In the genomic region with DNA sequence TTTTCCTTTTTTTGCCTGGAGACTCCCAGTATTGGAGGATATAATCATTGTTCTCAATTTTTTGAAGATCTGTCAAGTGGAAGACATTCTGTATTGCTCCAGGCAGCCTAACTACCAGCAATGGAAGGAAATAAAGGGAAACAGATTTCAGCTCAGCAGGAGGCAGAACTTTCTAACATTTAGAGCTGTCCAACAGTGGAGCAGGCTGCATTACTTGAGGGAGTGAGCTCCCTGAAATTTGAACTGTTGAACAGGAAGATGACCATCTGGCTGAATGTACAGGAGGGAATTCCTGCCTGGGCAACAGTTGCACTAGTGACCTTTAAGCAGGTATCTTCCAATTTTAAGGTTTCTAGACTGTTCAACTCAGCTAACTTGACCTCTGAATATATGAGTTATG, we compare ENCODE assay signal across 11 cellular contexts. TPM values are rescaled to one million over a fixed set of nuclear protein-coding genes. Genes with fewer than 3 reads are reported as not detected.
DNase-seq lines count a peak whose midpoint lies in the region; ATAC-seq and TF ChIP-seq lines count a peak whose summit lies in the region.
"Had no signal": no experiment of that assay in that cellular context is flagged by ENCODE, and none has a peak within 500 bp of the region (broad histone marks: within the 10 kb centered on the region; RNA-seq: fewer than 3 reads in every experiment).

No MANE protein-coding gene starts in this region.

- ATAC-seq in activated CD8-positive, alpha-beta memory T cell treated with anti-CD3 and anti-CD28 coated beads, Interleukin-2, amount 10 ng/mL, durations not matched to agents 7 days and 5 days, result no peak
- no peak for ATAC-seq in effector memory CD8-positive, alpha-beta T cell (replicated peaks)
- no peak for ATAC-seq in gastrocnemius medialis

- peak overlapping the region; percentile 97 for H3K4me3 Mint-ChIP-seq in activated CD8-positive, alpha-beta memory T cell treated with anti-CD3 and anti-CD28 coated beads, Interleukin-2, amount 10 ng/mL, durations not matched to agents 7 days and 5 days
- peak overlapping the region; percentile 91 to 98 for H3K4me3 Mint-ChIP-seq in effector memory CD8-positive, alpha-beta T cell

- H3K4me3 ChIP-seq in PC-9, result peak overlapping the region; percentile 78; the same call in 1 of the 2 replicates
- no peak overlapping the region for H3K4me3 ChIP-seq in gastrocnemius medialis
- H3K4me3 ChIP-seq in lower leg skin (ENCODE audit: low read depth, poor library complexity, severe bottlenecking), result no peak overlapping the region

- peak overlapping the region; percentile 95 for H3K27ac Mint-ChIP-seq in activated CD8-positive, alpha-beta memory T cell treated with anti-CD3 and anti-CD28 coated beads, Interleukin-2, amount 10 ng/mL, durations not matched to agents 7 days and 5 days
- H3K27ac Mint-ChIP-seq in effector memory CD8-positive, alpha-beta T cell, result peak overlapping the region; percentile 74 to 96

- TF ChIP-seq POLR2A in gastrocnemius medialis (IDR thresholded peaks at IDR 0.05) (no peak), lower leg skin (IDR thresholded peaks at IDR 0.05) (no peak)

- H3K27ac ChIP-seq in PC-9, result peak overlapping the region; percentile 83
- peak overlapping the region; percentile 84 to 97 (median 94) for H3K27ac ChIP-seq in gastrocnemius medialis

- H3K9me3 Mint-ChIP-seq in activated CD8-positive, alpha-beta memory T cell treated with anti-CD3 and anti-CD28 coated beads, Interleukin-2, amount 10 ng/mL, durations not matched to agents 7 days and 5 days (ENCODE audit: low read depth), result no peaks in the 10 kb centered on the region
- H3K9me3 Mint-ChIP-seq in effector memory CD8-positive, alpha-beta T cell, result no peaks in the 10 kb centered on the region

- intact Hi-C loops in PC-9 (cut with micrococcal nuclease; ENCODE audit: unreplicated experiment) (no loop called here), gastrocnemius medialis (cut with DNase I; ENCODE audit: low total_unique reads) (loop anchor here (5.0 kb wide), 1 partner anchor 318 kb away; the partner anchor contains the start of gene GOLGA1), lower leg skin (cut with DNase I; ENCODE audit: low total_unique reads) (no loop called here)

- H2AFZ ChIP-seq in PC-9, result peak overlapping the region; percentile 98

- H3K27me3 ChIP-seq in PC-9 (ENCODE audit: insufficient read depth, low read depth), result no peaks in the 10 kb centered on the region
- H3K27me3 ChIP-seq in gastrocnemius medialis, result no peaks in the 10 kb centered on the region
- H3K27me3 ChIP-seq: ascending aorta, vagina had no signal

- H3F3A ChIP-seq in PC-9 (ENCODE audit: insufficient read depth, low read depth), result peaks cover 18% of the 10 kb centered on the region; the same call in 1 of the 2 replicates

- DNase-seq in activated CD8-positive, alpha-beta memory T cell treated with anti-CD3 and anti-CD28 coated beads, Interleukin-2, amount 10 ng/mL, durations not matched to agents 7 days and 5 days, result no peak
- DNase-seq in activated CD8-positive, alpha-beta memory T cell treated with anti-CD3 and anti-CD28 coated beads, Interleukin-2, amount 50 U/mL, for 4 hours, result no peak
- DNase-seq in PC-9 (peak in 1 of 2 experiments; percentile 44), gastrocnemius medialis (no peak), lower leg skin (ENCODE audit: low spot score in 2 of 2) (no peak), NCI-H1930 (lab: John Stamatoyannopoulos, UW) (no peak), NCI-H510A (lab: John Stamatoyannopoulos, UW) (no peak)
- no peak for DNase-seq in effector memory CD8-positive, alpha-beta T cell
- DNase-seq: NCI-H187 had no signal

- peak overlapping the region; percentile 89 for H3K4me2 ChIP-seq in PC-9

- H3K9me2 ChIP-seq in PC-9 (ENCODE audit: insufficient read depth), result no peaks in the 10 kb centered on the region

- H3K36me3 ChIP-seq in PC-9 (ENCODE audit: low read depth) (peaks cover 5% of the 10 kb centered on the region; the same call in 1 of the 2 replicates), gastrocnemius medialis (no peaks in the 10 kb centered on the region)

- peaks cover 10% of the 10 kb centered on the region for H3K36me3 Mint-ChIP-seq in activated CD8-positive, alpha-beta memory T cell treated with anti-CD3 and anti-CD28 coated beads, Interleukin-2, amount 10 ng/mL, durations not matched to agents 7 days and 5 days
- H3K36me3 Mint-ChIP-seq in effector memory CD8-positive, alpha-beta T cell (ENCODE audit: insufficient read depth), result peaks cover 25% of the 10 kb centered on the region

- TF ChIP-seq CTCF in PC-9 (conservative IDR thresholded peaks at IDR 0.05) (no peak), gastrocnemius medialis (IDR thresholded peaks at IDR 0.05 in 4 of 5, conservative IDR thresholded peaks at IDR 0.05 in 1 of 5) (no peak), lower leg skin (IDR thresholded peaks at IDR 0.05) (no peak)

- H3K79me2 ChIP-seq in PC-9 (ENCODE audit: low read depth), result peaks cover 38% of the 10 kb centered on the region

- CTCF ChIA-PET in activated CD8-positive, alpha-beta memory T cell treated with anti-CD3 and anti-CD28 coated beads, Interleukin-2, amount 10 ng/mL, durations not matched to agents 7 days and 5 days (lab: Charles Lee), result interaction anchor here (1.2 to 4.6 kb wide), 3 partner anchors 11 to 274 kb away, joined by 3 to 29 read pairs (median 4); partner anchors contain the start of gene HSPA5
- CTCF ChIA-PET in PC-9 (lab: Charles Lee), result interaction anchor here (0.7 kb wide), 1 partner anchor 407 kb away, joined by 4 read pairs; the partner anchor contains the start of gene WDR38

- H3K9me3 ChIP-seq in PC-9 (ENCODE audit: insufficient read depth, low read depth), result no peaks in the 10 kb centered on the region
- no peaks in the 10 kb centered on the region for H3K9me3 ChIP-seq in gastrocnemius medialis
- H3K9me3 ChIP-seq: ascending aorta, vagina had no signal

- no TSS peak for BruUV-seq in PC-9 (replicated peaks; lab: Mats Ljungman, UMichigan)

- POLR2A ChIA-PET in PC-9 (lab: Charles Lee; ENCODE audit: unreplicated experiment), result interaction anchor here (0.6 to 1.1 kb wide), 3 partner anchors 12 to 398 kb away, joined by 3 to 26 read pairs (median 11); partner anchors contain the start of gene HSPA5

- peaks cover 36% of the 10 kb centered on the region for H3K4me1 Mint-ChIP-seq in activated CD8-positive, alpha-beta memory T cell treated with anti-CD3 and anti-CD28 coated beads, Interleukin-2, amount 10 ng/mL, durations not matched to agents 7 days and 5 days
- peaks cover 29 to 32% of the 10 kb centered on the region in 2 donors for H3K4me1 Mint-ChIP-seq in effector memory CD8-positive, alpha-beta T cell (ENCODE audit: low read depth in 2 of 2)

- in situ Hi-C loops in gastrocnemius medialis (cut with MboI; ENCODE audit: low sequenced_read_pairs in 4 of 4), result no loop called here

- no peaks in the 10 kb centered on the region for H3K27me3 Mint-ChIP-seq in activated CD8-positive, alpha-beta memory T cell treated with anti-CD3 and anti-CD28 coated beads, Interleukin-2, amount 10 ng/mL, durations not matched to agents 7 days and 5 days
- peaks cover 0 to 6% of the 10 kb centered on the region in 2 donors for H3K27me3 Mint-ChIP-seq in effector memory CD8-positive, alpha-beta T cell

- peaks cover 24% of the 10 kb centered on the region for H3K4me1 ChIP-seq in PC-9 (replicated peaks; ENCODE audit: insufficient read depth)
- peaks cover 27% of the 10 kb centered on the region in 2 donors for H3K4me1 ChIP-seq in gastrocnemius medialis

- H4K20me1 ChIP-seq in PC-9 (ENCODE audit: insufficient read depth), result peaks cover 9% of the 10 kb centered on the region; the same call in 1 of the 2 replicates

RNA-seq across cellular contexts. Expression of gene GAPVD1, which starts 1.1 kb away (rescaled TPM):
- total RNA-seq in activated CD8-positive, alpha-beta memory T cell treated with anti-CD3 and anti-CD28 coated beads, Interleukin-2, amount 10 ng/mL, durations not matched to agents 7 days and 5 days, result 10 to 100 TPM; 53.4 to 54.2 TPM
- total RNA-seq in PC-9 (2021) (58.2 and 70.3 TPM in 2 replicates), gastrocnemius medialis (10 to 100 TPM; 46.9 to 66.8 (median 53.6) TPM), lower leg skin (10 to 100 TPM; 50.9 to 79.0 (median 53.4) TPM)

RNA-seq across cellular contexts. Expression of gene HSPA5, which starts 19.4 kb away (rescaled TPM):
- 100 to 1,000 TPM; 116 to 185 TPM for total RNA-seq in activated CD8-positive, alpha-beta memory T cell treated with anti-CD3 and anti-CD28 coated beads, Interleukin-2, amount 10 ng/mL, durations not matched to agents 7 days and 5 days
- total RNA-seq in PC-9 (2021) (185 and 235 TPM in 2 replicates), gastrocnemius medialis (10 to 100 TPM; 39.9 to 69.3 (median 46.0) TPM), lower leg skin (10 to 100 TPM; 55.9 to 72.3 (median 65.7) TPM)
